ENCODE assay signal across 7 cellular contexts in the genomic region with DNA sequence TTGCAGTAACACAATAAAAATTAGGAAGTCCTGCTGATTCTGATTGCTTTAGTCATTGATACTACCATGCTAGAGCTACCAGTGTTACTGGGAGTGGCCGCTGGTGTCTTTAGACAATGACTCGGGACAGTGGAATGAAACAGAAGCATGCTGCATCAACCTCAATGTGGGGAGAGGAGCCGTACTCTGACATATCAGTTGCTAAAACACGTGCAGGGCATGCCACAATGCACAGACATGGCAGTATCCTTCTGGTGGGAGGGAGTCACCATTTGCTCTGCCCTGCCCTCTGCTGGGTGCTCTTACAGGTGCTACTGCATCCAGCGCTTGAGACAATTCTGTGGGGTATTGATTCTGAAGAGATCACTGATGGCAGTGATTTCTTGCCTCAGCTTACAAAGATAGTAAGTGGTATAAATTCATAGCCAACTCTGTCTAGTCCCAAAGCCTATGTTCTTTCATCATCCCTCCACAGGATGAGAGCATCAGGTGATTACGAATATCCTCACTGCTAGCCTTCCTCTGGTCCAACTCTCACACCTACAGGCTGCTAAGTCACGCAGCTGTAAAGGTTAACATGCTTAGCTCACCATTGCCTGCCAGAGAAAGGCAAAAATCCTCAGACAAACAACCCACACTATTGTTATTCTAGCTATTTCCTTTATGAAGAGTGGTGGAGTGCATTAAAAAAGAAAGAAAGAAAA. TPM values are rescaled to one million over a fixed set of nuclear protein-coding genes. Genes with fewer than 3 reads are reported as not detected.
DNase-seq lines count a peak whose midpoint lies in the region; ATAC-seq and TF ChIP-seq lines count a peak whose summit lies in the region.

No MANE protein-coding gene starts in this region.

- no peak overlapping the region for H3K27ac ChIP-seq in GM23338 (ENCODE audit: low read depth)
- no peak overlapping the region for H3K27ac ChIP-seq in VCaP
- H3K27ac ChIP-seq in dorsolateral prefrontal cortex, result no peak overlapping the region

- H3K4me1 Mint-ChIP-seq in GM23338 (peaks cover 37% of the 10 kb centered on the region), type B pancreatic cell (ENCODE audit: unreplicated experiment) (peaks cover 18% of the 10 kb centered on the region)

- peaks cover 15% of the 10 kb centered on the region for H3F3A ChIP-seq in GM23338 (replicated peaks; ENCODE audit: low read depth)

- TF ChIP-seq CTCF in GM23338 (conservative IDR thresholded peaks at IDR 0.05; ENCODE audit: low read depth in 2 of 2) (peak; percentile 84 to 85), VCaP (conservative IDR thresholded peaks at IDR 0.05) (peak; percentile 89), dorsolateral prefrontal cortex (IDR thresholded peaks at IDR 0.05 in 54 of 56, conservative IDR thresholded peaks at IDR 0.05 in 2 of 56; ENCODE audit: low read depth in 1 of 56, partially characterized antibody in 56 of 56) (peak in 54 of 56 donors; percentile 17 to 70 (median 51)), type B pancreatic cell (conservative IDR thresholded peaks at IDR 0.05) (peak; percentile 79)

- intact Hi-C loops in dorsolateral prefrontal cortex (cut with DNase I), result no loop called here

- H3K27me3 Mint-ChIP-seq in GM23338 (ENCODE audit: insufficient read depth, low read depth, poor library complexity), result peaks cover 16% of the 10 kb centered on the region
- H3K27me3 Mint-ChIP-seq in type B pancreatic cell, result no peaks in the 10 kb centered on the region

- no peak overlapping the region for H2AFZ ChIP-seq in GM23338

- ATAC-seq in GM23338, result peak; percentile 89

- no peak overlapping the region for H3K27ac Mint-ChIP-seq in GM23338
- peak overlapping the region; percentile 37 for H3K27ac Mint-ChIP-seq in type B pancreatic cell

- no peak overlapping the region for H3K4me3 Mint-ChIP-seq in GM23338
- H3K4me3 Mint-ChIP-seq in type B pancreatic cell, result no peak overlapping the region

- H3K9me3 Mint-ChIP-seq in GM23338 (no peaks in the 10 kb centered on the region), type B pancreatic cell (no peaks in the 10 kb centered on the region)

- H3K27me3 ChIP-seq in GM23338 (ENCODE audit: insufficient read depth), result no peaks in the 10 kb centered on the region
- H3K27me3 ChIP-seq in dorsolateral prefrontal cortex, result no peaks in the 10 kb centered on the region

- H3K36me3 Mint-ChIP-seq in GM23338 (ENCODE audit: low read depth), result no peaks in the 10 kb centered on the region
- H3K36me3 Mint-ChIP-seq in type B pancreatic cell, result peaks cover 9% of the 10 kb centered on the region

- DNase-seq in GM04504 (ENCODE audit: low read depth) (peak; percentile 75), GM23338 (ENCODE audit: low spot score) (peak; percentile 84), NCI-H1048 (lab: John Stamatoyannopoulos, UW) (peak; percentile 16), dorsolateral prefrontal cortex (peak in 3 of 10 donors; percentile 33 to 49 (median 43)), midbrain (lab: John Stamatoyannopoulos, UW) (peak; percentile 55), type B pancreatic cell (ENCODE audit: extremely low spot score, unreplicated experiment) (no peak)

- peaks cover 30% of the 10 kb centered on the region for H3K4me1 ChIP-seq in GM23338 (ENCODE audit: insufficient read depth)

- no peak overlapping the region for H3K4me2 ChIP-seq in GM23338

- no peaks in the 10 kb centered on the region for H3K36me3 ChIP-seq in GM23338 (ENCODE audit: insufficient read depth)

- H3K79me2 ChIP-seq in GM23338 (replicated peaks; ENCODE audit: insufficient read depth), result no peaks in the 10 kb centered on the region

- H4K20me1 ChIP-seq in GM23338 (replicated peaks; ENCODE audit: insufficient read depth), result no peaks in the 10 kb centered on the region

- H3K4me3 ChIP-seq in GM23338 (no peak overlapping the region), dorsolateral prefrontal cortex (no peak overlapping the region)

- H3K9me2 ChIP-seq in GM23338 (ENCODE audit: insufficient read depth), result no peaks in the 10 kb centered on the region

TF ChIP-seq in GM23338, 12 proteins besides CTCF, POLR2A, EP300 and RAD21:
- TF ChIP-seq STAT1 (IDR thresholded peaks at IDR 0.05; ENCODE audit: unreplicated experiment) (no peak), JUNB (IDR thresholded peaks at IDR 0.05; ENCODE audit: unreplicated experiment) (no peak), CREB1 (CRISPR knock-in tag; IDR thresholded peaks at IDR 0.05; ENCODE audit: low read depth) (peak; percentile 42; the same call in 1 of the 2 replicates), ZNF114 (CRISPR knock-in tag; IDR thresholded peaks at IDR 0.05) (no peak), ZNF331 (CRISPR knock-in tag; IDR thresholded peaks at IDR 0.05; ENCODE audit: low read depth) (no peak), ETS1 (IDR thresholded peaks at IDR 0.05) (no peak), NANOG (IDR thresholded peaks at IDR 0.05; ENCODE audit: borderline replicate concordance) (no peak)
- TF ChIP-seq, protein P1, sequence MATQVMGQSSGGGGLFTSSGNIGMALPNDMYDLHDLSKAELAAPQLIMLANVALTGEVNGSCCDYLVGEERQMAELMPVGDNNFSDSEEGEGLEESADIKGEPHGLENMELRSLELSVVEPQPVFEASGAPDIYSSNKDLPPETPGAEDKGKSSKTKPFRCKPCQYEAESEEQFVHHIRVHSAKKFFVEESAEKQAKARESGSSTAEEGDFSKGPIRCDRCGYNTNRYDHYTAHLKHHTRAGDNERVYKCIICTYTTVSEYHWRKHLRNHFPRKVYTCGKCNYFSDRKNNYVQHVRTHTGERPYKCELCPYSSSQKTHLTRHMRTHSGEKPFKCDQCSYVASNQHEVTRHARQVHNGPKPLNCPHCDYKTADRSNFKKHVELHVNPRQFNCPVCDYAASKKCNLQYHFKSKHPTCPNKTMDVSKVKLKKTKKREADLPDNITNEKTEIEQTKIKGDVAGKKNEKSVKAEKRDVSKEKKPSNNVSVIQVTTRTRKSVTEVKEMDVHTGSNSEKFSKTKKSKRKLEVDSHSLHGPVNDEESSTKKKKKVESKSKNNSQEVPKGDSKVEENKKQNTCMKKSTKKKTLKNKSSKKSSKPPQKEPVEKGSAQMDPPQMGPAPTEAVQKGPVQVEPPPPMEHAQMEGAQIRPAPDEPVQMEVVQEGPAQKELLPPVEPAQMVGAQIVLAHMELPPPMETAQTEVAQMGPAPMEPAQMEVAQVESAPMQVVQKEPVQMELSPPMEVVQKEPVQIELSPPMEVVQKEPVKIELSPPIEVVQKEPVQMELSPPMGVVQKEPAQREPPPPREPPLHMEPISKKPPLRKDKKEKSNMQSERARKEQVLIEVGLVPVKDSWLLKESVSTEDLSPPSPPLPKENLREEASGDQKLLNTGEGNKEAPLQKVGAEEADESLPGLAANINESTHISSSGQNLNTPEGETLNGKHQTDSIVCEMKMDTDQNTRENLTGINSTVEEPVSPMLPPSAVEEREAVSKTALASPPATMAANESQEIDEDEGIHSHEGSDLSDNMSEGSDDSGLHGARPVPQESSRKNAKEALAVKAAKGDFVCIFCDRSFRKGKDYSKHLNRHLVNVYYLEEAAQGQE (IDR thresholded peaks at IDR 0.05; ENCODE audit: unreplicated experiment), result no peak

RNA-seq across cellular contexts. Expression of gene NSG1, which starts 43.7 kb away (rescaled TPM):
- total RNA-seq in GM23338 (2014; rRNA removed; shearing (Covaris generic)), result 28.7 and 34.5 TPM in 2 replicates
- polyA plus RNA-seq in GM23338 (2016; fragmentation: Nextera tagmentation; extraction: Ambion mirVana), result 16.5 and 17.4 TPM in 2 replicates
- total RNA-seq in dorsolateral prefrontal cortex, result 100 to 1,000 TPM in 76 of 120 experiments, 10 to 100 TPM in 44; 18.0 to 197 (median 112) TPM
- total RNA-seq in type B pancreatic cell (ENCODE audit: low replicate concordance), result 71.9 and 216 TPM in 2 replicates
